ENCODE assay signal across 12 cellular contexts in the genomic region with DNA sequence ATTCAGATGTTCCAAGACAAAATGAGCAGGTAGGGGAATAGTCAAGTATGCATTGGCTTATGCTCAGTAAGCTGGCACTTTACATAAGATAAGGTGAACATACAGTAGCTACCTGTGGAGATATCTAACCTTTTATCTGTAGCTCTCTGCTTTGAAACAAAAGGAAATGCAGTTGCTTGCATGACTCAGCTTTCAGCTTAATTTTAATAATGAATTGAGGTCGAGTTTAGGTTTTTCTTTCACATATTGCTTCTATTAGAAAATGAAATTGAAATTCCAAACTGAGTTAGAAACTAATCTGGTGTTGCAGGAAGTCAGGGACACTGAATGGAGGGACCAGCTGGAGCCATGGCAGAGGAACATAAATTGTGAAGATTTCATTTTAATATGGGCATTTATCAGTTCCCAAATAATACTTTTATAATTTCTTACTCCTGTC. TPM values are rescaled to one million over a fixed set of nuclear protein-coding genes. Genes with fewer than 3 reads are reported as not detected.
DNase-seq lines count a peak whose midpoint lies in the region; ATAC-seq, FAIRE-seq and TF ChIP-seq lines count a peak whose summit lies in the region.
"Had no signal": no experiment of that assay in that cellular context is flagged by ENCODE, and none has a peak within 500 bp of the region (broad histone marks: within the 10 kb centered on the region; RNA-seq: fewer than 3 reads in every experiment).

No MANE protein-coding gene starts in this region.

- peak overlapping the region; percentile 14 for H3K4me3 Mint-ChIP-seq in endodermal cell

- H3K36me3 ChIP-seq in endodermal cell (ENCODE audit: control insufficient read depth, insufficient read depth, low read length) (peaks cover 12% of the 10 kb centered on the region), smooth muscle cell (ENCODE audit: low read depth) (no peaks in the 10 kb centered on the region)
- H3K36me3 ChIP-seq: SJSA1 had no signal

- intact Hi-C loops in right cardiac atrium (cut with DNase I) = no loop called here

- no peaks in the 10 kb centered on the region for H4K20me1 ChIP-seq in smooth muscle cell (ENCODE audit: low read depth)

- TF ChIP-seq CTCF in endodermal cell (conservative IDR thresholded peaks at IDR 0.05) (no peak), smooth muscle cell (IDR thresholded peaks at IDR 0.05; ENCODE audit: borderline replicate concordance, insufficient read depth, poor library complexity, severe bottlenecking) (no peak)

- no peak overlapping the region for H3K9ac ChIP-seq in endodermal cell (ENCODE audit: extremely low read depth, low read length, poor library complexity, severe bottlenecking)
- H3K9ac ChIP-seq in smooth muscle cell (ENCODE audit: low read depth) = no peak overlapping the region

- H3K4me1 Mint-ChIP-seq in endodermal cell = peaks cover 19% of the 10 kb centered on the region

- peak; percentile 82 for FAIRE-seq in GM12891 (lab: Jason Lieb, UNC)

- DNase-seq in GM12891 (ENCODE audit: insufficient read length, low spot score) = no peak
- DNase-seq in endodermal cell = no peak
- no peak for DNase-seq in smooth muscle cell (lab: John Stamatoyannopoulos, UW; ENCODE audit: unreplicated experiment)
- DNase-seq in right cardiac atrium = no peak
- DNase-seq in cerebellar nuclear complex (lab: John Stamatoyannopoulos, UW) = no peak
- no peak for DNase-seq in GM19238 (ENCODE audit: insufficient read length, low spot score)
- DNase-seq: activated effector memory CD4-positive, alpha-beta T cell treated with Interleukin-2 at 50 U/mL for 16 hours; DND-41 had no signal

- no peaks in the 10 kb centered on the region for H3K27me3 Mint-ChIP-seq in endodermal cell (ENCODE audit: insufficient read depth)
- H3K27me3 Mint-ChIP-seq: IgD-negative memory B cell had no signal

- H3K79me2 ChIP-seq in smooth muscle cell (ENCODE audit: low read depth) = peaks cover 7% of the 10 kb centered on the region

- H3K9me3 ChIP-seq in endodermal cell (ENCODE audit: control insufficient read depth, low read length) (peaks cover 18% of the 10 kb centered on the region), smooth muscle cell (replicated peaks; ENCODE audit: low read depth) (no peaks in the 10 kb centered on the region), right cardiac atrium (ENCODE audit: control insufficient read depth, low read length) (no peaks in the 10 kb centered on the region)
- H3K9me3 ChIP-seq: SJSA1 had no signal

- H3F3A ChIP-seq in smooth muscle cell (ENCODE audit: low read depth) = no peaks in the 10 kb centered on the region

- no peak overlapping the region for H2AFZ ChIP-seq in smooth muscle cell (ENCODE audit: low read depth)

- no peak overlapping the region for H3K4me2 ChIP-seq in smooth muscle cell

- no peaks in the 10 kb centered on the region for H3K27me3 ChIP-seq in endodermal cell (ENCODE audit: control insufficient read depth, insufficient read depth, low read length, poor library complexity, severe bottlenecking)
- H3K27me3 ChIP-seq in smooth muscle cell (ENCODE audit: low read depth) = no peaks in the 10 kb centered on the region
- H3K27me3 ChIP-seq in right cardiac atrium (ENCODE audit: control insufficient read depth, insufficient read depth) = no peaks in the 10 kb centered on the region
- H3K27me3 ChIP-seq: SJSA1 had no signal

- ATAC-seq in GM21381 (IDR thresholded peaks at IDR 0.05; ENCODE audit: unreplicated experiment) (peak; percentile 85), HG03196 (IDR thresholded peaks at IDR 0.05; ENCODE audit: unreplicated experiment) (peak; percentile 71), right cardiac atrium (no peak)

- H3K36me3 Mint-ChIP-seq in endodermal cell (ENCODE audit: low read depth) = peaks cover 30% of the 10 kb centered on the region
- H3K36me3 Mint-ChIP-seq: IgD-negative memory B cell had no signal

- H3K4me1 ChIP-seq in endodermal cell (ENCODE audit: control insufficient read depth, insufficient read depth, low read length) (peaks cover 9% of the 10 kb centered on the region), smooth muscle cell (ENCODE audit: low read depth) (peaks cover 4% of the 10 kb centered on the region), right cardiac atrium (ENCODE audit: control insufficient read depth, insufficient read depth, low read length) (peaks cover 1% of the 10 kb centered on the region)
- H3K4me1 ChIP-seq: SJSA1 had no signal

- TF ChIP-seq POLR2A in GM12891 (IDR thresholded peaks at IDR 0.05; ENCODE audit: low read depth, low read length) = no peak

- H3K27ac Mint-ChIP-seq in endodermal cell = peak overlapping the region; percentile 93

- H3K27ac ChIP-seq in endodermal cell (ENCODE audit: low read depth, low read length) (no peak overlapping the region), smooth muscle cell (ENCODE audit: low read depth) (no peak overlapping the region), right cardiac atrium (ENCODE audit: low read length) (no peak overlapping the region)
- H3K27ac ChIP-seq: SJSA1 had no signal

- peaks cover 31% of the 10 kb centered on the region for H3K9me3 Mint-ChIP-seq in endodermal cell

- 9% methylated on average over 1 of the region's 1 CpG; no CpG with 5 or more reads in 1 of the 2 experiments for WGBS in endodermal cell (ENCODE audit: insufficient coverage in 1 of 2, insufficient read length in 1 of 2), 2 experiments
- WGBS in smooth muscle cell (ENCODE audit: low lambda C conversion rate) = 20% methylated on average over 1 of the region's 1 CpG
- WGBS in right cardiac atrium = 26% methylated on average over 1 of the region's 1 CpG

- peak overlapping the region; percentile 38 for H3K4me3 ChIP-seq in endodermal cell (ENCODE audit: low read length)
- no peak overlapping the region for H3K4me3 ChIP-seq in smooth muscle cell
- H3K4me3 ChIP-seq in right cardiac atrium (ENCODE audit: low read length) = no peak overlapping the region
- H3K4me3 ChIP-seq: SJSA1 had no signal

TF ChIP-seq in GM12891, 5 proteins besides CTCF, POLR2A, EP300 and RAD21:
- TF ChIP-seq SPI1 (IDR thresholded peaks at IDR 0.05; ENCODE audit: low read depth, low read length) = no peak
- TF ChIP-seq PAX5 (IDR thresholded peaks at IDR 0.05; ENCODE audit: insufficient read depth, low read length, severe bottlenecking) = no peak
- TF ChIP-seq TAF1 (IDR thresholded peaks at IDR 0.05; ENCODE audit: low read depth, low read length) = no peak

RNA-seq across cellular contexts. Expression of a gene that starts 8.3 kb away (rescaled TPM):
- polyA plus RNA-seq in GM12891 (2012; ENCODE audit: low read depth, missing spikeins) = 2.2 TPM
- total RNA-seq in endodermal cell (10 to 100 TPM in 1 of 2 donors, 1 to 10 TPM in 1; 9.9 to 24.4 TPM), smooth muscle cell (16.5 and 17.0 TPM in 2 replicates), right cardiac atrium (1 to 10 TPM; 6.3 to 7.6 (median 6.9) TPM)
- 7.9 TPM for polyA plus RNA-seq in endodermal cell (2013, experiment 1 of 2)
- polyA plus RNA-seq in endodermal cell (2013, experiment 2 of 2) = 8.3 TPM
- polyA plus RNA-seq in smooth muscle cell (0.59 and 0.79 TPM in 2 replicates), right cardiac atrium (1.4 TPM)

Comparison
In these comparisons a context has a peak if more than half of its experiments do, and no peak if none do; other contexts are left out.
1. ATAC-seq: peak in GM21381 (single experiment) and HG03196 (single experiment); none in right cardiac atrium (0 of 2).